ENCODE assay signal across 20 cellular contexts in genomic region chr3:126517291-126517951, GRCh38. TPM values are rescaled to one million over a fixed set of nuclear protein-coding genes. Genes with fewer than 3 reads are reported as not detected.
"Had no signal": no experiment of that assay in that cellular context is flagged by ENCODE, and none has a peak within 500 bp of the region (broad histone marks: within the 10 kb centered on the region; RNA-seq: fewer than 3 reads in every experiment).

Gene UROC1, minus strand, starts transcription at chr3:126517773. Its CDS starts 54 bp downstream, at chr3:126517719.

- H3K27me3 ChIP-seq: tibial nerve, vagina had no signal

- H3K4me3 Mint-ChIP-seq: activated naive CD4-positive, alpha-beta T cell treated with anti-CD3 and anti-CD28 coated beads for 36 hours; naive B cell had no signal

- DNase-seq: activated CD4-positive, CD25-positive, alpha-beta regulatory T cell treated with anti-CD3 and anti-CD28 coated beads, Interleukin-2, amount 50 U/mL, for 72 hours; activated naive CD4-positive, alpha-beta T cell treated with anti-CD3 and anti-CD28 coated beads for 36 hours; hypothalamus; naive B cell; stimulated activated CD4-positive, alpha-beta T cell treated with anti-CD3 and anti-CD28 coated beads, Interleukin-4, amount 100 ng/mL, for 4 hours; stimulated activated CD8-positive, alpha-beta memory T cell treated with anti-CD3 and anti-CD28 coated beads, Interleukin-4, amount 100 ng/mL, for 48 hours; stimulated activated naive CD4-positive, alpha-beta T cell treated with Interleukin-2 at 50 U/mL for 16 hours; substantia nigra had no signal

- H3K36me3 Mint-ChIP-seq: naive B cell had no signal

- H3K9me3 Mint-ChIP-seq: activated naive CD4-positive, alpha-beta T cell treated with anti-CD3 and anti-CD28 coated beads for 36 hours; naive B cell had no signal

- H3K4me3 ChIP-seq: skin epidermis, tibial nerve, vagina had no signal

- H3K9ac ChIP-seq: parathyroid adenoma had no signal

- H3K27ac ChIP-seq: parathyroid adenoma, skin epidermis, tibial nerve, vagina had no signal

- H3K27ac Mint-ChIP-seq: activated naive CD4-positive, alpha-beta T cell treated with anti-CD3 and anti-CD28 coated beads for 36 hours had no signal

- H3K4me1 ChIP-seq: parathyroid adenoma, vagina had no signal

- H3K36me3 ChIP-seq: tibial nerve, vagina had no signal

- FAIRE-seq: astrocyte, bronchial epithelial cell had no signal

- ATAC-seq: esophagus mucosa had no signal

- H3K9me3 ChIP-seq: tibial nerve, vagina had no signal

RNA-seq across cellular contexts. Expression of gene UROC1, which starts in this region (rescaled TPM):
- total RNA-seq: activated CD8-positive, alpha-beta memory T cell treated with anti-CD3 and anti-CD28 coated beads for 36 hours; activated naive CD4-positive, alpha-beta T cell treated with anti-CD3 and anti-CD28 coated beads for 36 hours; astrocyte; bronchial epithelial cell; esophagus mucosa; kidney epithelial cell; mononuclear cell; renal cortical epithelial cell; T-helper 1 cell treated with Interleukin-12 subunit alpha and Interleukin-12 subunit beta and Interleukin-4 antibody, amounts not matched to agents 30 ng/mL and 1 ng/mL, for 36 hours; tibial nerve; vagina had no signal
